26 cellular contexts compared by ENCODE assay signal in genomic region chr2:38153476-38153875, GRCh38.
DNase-seq lines count a peak whose midpoint lies in the region; ATAC-seq, FAIRE-seq and TF ChIP-seq lines count a peak whose summit lies in the region.
"Had no signal": no experiment of that assay in that cellular context is flagged by ENCODE, and none has a peak within 500 bp of the region (broad histone marks: within the 10 kb centered on the region; RNA-seq: fewer than 3 reads in every experiment).

No MANE protein-coding gene starts in this region.

- H3K36me3 ChIP-seq in astrocyte (ENCODE audit: insufficient read depth, low read length), result no peaks in the 10 kb centered on the region
- no peaks in the 10 kb centered on the region for H3K36me3 ChIP-seq in prostate gland
- no peaks in the 10 kb centered on the region for H3K36me3 ChIP-seq in left ventricle myocardium inferior
- H3K36me3 ChIP-seq: BE2C; BLaER1 treated with 17β-estradiol and CSF1 and Interleukin-3, amounts not matched to agents 10 nM and 100 nM had no signal

- FAIRE-seq in astrocyte (lab: Jason Lieb, UNC), result no peak
- FAIRE-seq: A549, D721Med, GM12878, GM19239 had no signal

- 91% methylated on average over 4 of the region's 4 CpGs for WGBS in prostate gland

- H3K4me3 Mint-ChIP-seq in astrocyte (ENCODE audit: unreplicated experiment), result no peak overlapping the region
- H3K4me3 Mint-ChIP-seq: CD4-positive, CD25-positive, alpha-beta regulatory T cell; CD8-positive, alpha-beta T cell; GM23338; H9 had no signal

- H3K4me2 ChIP-seq in astrocyte (ENCODE audit: low read length), result no peak overlapping the region
- H3K4me2 ChIP-seq: A549, GM23338 had no signal

- H2AFZ ChIP-seq in astrocyte (ENCODE audit: low read depth, low read length), result no peak overlapping the region
- H2AFZ ChIP-seq: GM23338 had no signal

- no peaks in the 10 kb centered on the region for H3K27me3 Mint-ChIP-seq in astrocyte (ENCODE audit: low read depth, unreplicated experiment)

- no peak for TF ChIP-seq POLR2A in prostate gland (IDR thresholded peaks at IDR 0.05)

- H3K9ac ChIP-seq in astrocyte (ENCODE audit: low read length), result no peak overlapping the region
- H3K9ac ChIP-seq: BLaER1 treated with 17β-estradiol and CSF1 and Interleukin-3, amounts not matched to agents 10 nM and 100 nM had no signal

- no peak for TF ChIP-seq CTCF in 22Rv1 (IDR thresholded peaks at IDR 0.05)
- TF ChIP-seq CTCF in astrocyte (IDR thresholded peaks at IDR 0.05; ENCODE audit: insufficient read depth, low read depth, low read length), result no peak
- TF ChIP-seq CTCF in prostate gland (IDR thresholded peaks at IDR 0.05), result no peak
- no peak for TF ChIP-seq CTCF in left ventricle myocardium inferior (IDR thresholded peaks at IDR 0.05; ENCODE audit: borderline replicate concordance)

- H3K27me3 ChIP-seq in astrocyte (ENCODE audit: insufficient read depth, low read length) (no peaks in the 10 kb centered on the region), prostate gland (replicated peaks; ENCODE audit: insufficient read depth) (no peaks in the 10 kb centered on the region), left ventricle myocardium inferior (ENCODE audit: low read depth) (peaks cover 10% of the 10 kb centered on the region)
- H3K27me3 ChIP-seq: BLaER1 treated with 17β-estradiol and CSF1 and Interleukin-3, amounts not matched to agents 10 nM and 100 nM had no signal

- peaks cover 2% of the 10 kb centered on the region for H3K9me3 Mint-ChIP-seq in astrocyte (ENCODE audit: unreplicated experiment)
- H3K9me3 Mint-ChIP-seq: CD8-positive, alpha-beta T cell; GM23338; H9 had no signal

- no peaks in the 10 kb centered on the region for H3K36me3 Mint-ChIP-seq in astrocyte (ENCODE audit: low read depth, unreplicated experiment)
- H3K36me3 Mint-ChIP-seq: CD4-positive, CD25-positive, alpha-beta regulatory T cell; CD8-positive, alpha-beta T cell had no signal

- H3K4me3 ChIP-seq in astrocyte (ENCODE audit: insufficient read depth, low read depth, low read length), result no peak overlapping the region
- H3K4me3 ChIP-seq in prostate gland, result no peak overlapping the region
- no peak overlapping the region for H3K4me3 ChIP-seq in left ventricle myocardium inferior
- H3K4me3 ChIP-seq: A549; BLaER1 treated with 17β-estradiol and CSF1 and Interleukin-3, amounts not matched to agents 10 nM and 100 nM; GM12878; GM23338 had no signal

- no peaks in the 10 kb centered on the region for H3K4me1 ChIP-seq in astrocyte (ENCODE audit: insufficient read depth, low read length)
- peaks cover 17% of the 10 kb centered on the region for H3K4me1 ChIP-seq in prostate gland (replicated peaks)
- H3K4me1 ChIP-seq in left ventricle myocardium inferior, result peaks cover 13% of the 10 kb centered on the region
- H3K4me1 ChIP-seq: BE2C had no signal

- intact Hi-C loops in prostate gland (cut with DNase I) (no loop called here), left ventricle myocardium inferior (cut with micrococcal nuclease) (no loop called here)

- DNase-seq in CMK (ENCODE audit: low read depth) (peak; percentile 38), astrocyte (ENCODE audit: low read depth) (no peak), islet precursor cell (peak; percentile 22), prostate gland (ENCODE audit: low spot score) (no peak), left ventricle myocardium inferior (no peak)
- DNase-seq: 8988T; ACHN; AML-193; BE2C; CD4-positive, CD25-positive, alpha-beta regulatory T cell; CD8-positive, alpha-beta T cell; DMS 273 treated with DMSO at 0.1 percent for 48 hours; DMS79; EL; GDM1; H9 had no signal

- no peaks in the 10 kb centered on the region for H3K79me2 ChIP-seq in astrocyte (ENCODE audit: insufficient read depth, low read length)

- H4K20me1 ChIP-seq in astrocyte (ENCODE audit: insufficient read depth, low read length), result no peaks in the 10 kb centered on the region
- H4K20me1 ChIP-seq: BLaER1 treated with 17β-estradiol and CSF1 and Interleukin-3, amounts not matched to agents 10 nM and 100 nM had no signal

- H3K27ac ChIP-seq in 22Rv1 (peak overlapping the region; percentile 55), astrocyte (ENCODE audit: low read depth, low read length) (no peak overlapping the region), prostate gland (peak overlapping the region in 1 of 2 donors; percentile 10), left ventricle myocardium inferior (replicated peaks) (no peak overlapping the region)
- H3K27ac ChIP-seq: A549; BLaER1 treated with 17β-estradiol and CSF1 and Interleukin-3, amounts not matched to agents 10 nM and 100 nM had no signal

- peak overlapping the region; percentile 22 for H3K27ac Mint-ChIP-seq in astrocyte (ENCODE audit: unreplicated experiment)
- H3K27ac Mint-ChIP-seq: CD8-positive, alpha-beta T cell; GM23338; H9 had no signal

- ATAC-seq in HG03039 (IDR thresholded peaks at IDR 0.05; ENCODE audit: unreplicated experiment) (no peak), HG03196 (IDR thresholded peaks at IDR 0.05; ENCODE audit: unreplicated experiment) (no peak)
- ATAC-seq: A549; CD8-positive, alpha-beta T cell; GM12878; GM23338; HCT116 had no signal

- H3K9me3 ChIP-seq in astrocyte (ENCODE audit: insufficient read depth, low read depth, low read length) (no peaks in the 10 kb centered on the region), prostate gland (no peaks in the 10 kb centered on the region), left ventricle myocardium inferior (replicated peaks) (no peaks in the 10 kb centered on the region)
- H3K9me3 ChIP-seq: A549; BE2C; BLaER1 treated with 17β-estradiol and CSF1 and Interleukin-3, amounts not matched to agents 10 nM and 100 nM had no signal

- H3K4me1 Mint-ChIP-seq in astrocyte (ENCODE audit: low read depth, unreplicated experiment), result peaks cover 21% of the 10 kb centered on the region
- H3K4me1 Mint-ChIP-seq: CD4-positive, CD25-positive, alpha-beta regulatory T cell; GM23338; H9 had no signal

Comparison
In these comparisons a context has a peak if more than half of its experiments do, and no peak if none do; other contexts are left out.
1. DNase-seq: peak in CMK (single experiment) and islet precursor cell (single experiment); none in astrocyte (single experiment), prostate gland (single experiment) and left ventricle myocardium inferior (single experiment).